Comparison of ENCODE assay signal across 8 cellular contexts in the genomic region with DNA sequence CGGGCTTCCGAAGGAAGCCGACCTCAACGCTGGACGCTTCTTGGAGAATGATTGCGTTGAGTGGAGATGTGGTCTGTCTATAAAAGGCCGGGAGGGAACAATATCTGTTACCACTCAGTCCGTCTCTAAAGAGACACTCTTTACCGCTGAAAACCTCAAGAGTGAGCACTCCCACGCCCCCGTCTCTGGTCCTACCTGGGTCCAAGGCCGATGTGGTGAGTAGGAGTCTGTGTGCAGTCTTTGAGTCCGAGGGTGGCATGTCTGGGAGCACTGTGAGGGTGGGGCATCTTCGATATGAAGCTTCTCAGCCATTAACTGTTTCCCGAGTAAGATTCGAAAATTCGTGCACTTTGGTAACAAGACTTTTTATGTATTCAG. TPM values are rescaled to one million over a fixed set of nuclear protein-coding genes. Genes with fewer than 3 reads are reported as not detected.
A peak's percentile ranks its signal among the peaks of the same experiment; 100 is the strongest.
DNase-seq lines count a peak whose midpoint lies in the region; ATAC-seq, FAIRE-seq and TF ChIP-seq lines count a peak whose summit lies in the region.

No MANE protein-coding gene starts in this region.

- no TSS peak for BruUV-seq in GM12878 (replicated peaks; lab: Mats Ljungman, UMichigan)

- CTCF ChIA-PET in GM12878 (lab: Yijun Ruan, JAX) = interaction anchor here (0.5 to 3.3 kb wide), 3 partner anchors 40 to 136 kb away, joined by 3 to 18 read pairs (median 4); partner anchors contain the start of gene ZNF684

- H3K4me2 ChIP-seq in GM12878 (ENCODE audit: control insufficient read depth, insufficient read depth) = peak overlapping the region; percentile 81

- POLR2A ChIA-PET in GM12878 (lab: Charles Lee) = interaction anchor here (0.9 to 1.3 kb wide), 2 partner anchors 18 to 54 kb away, joined by 3 to 7 read pairs; partner anchors contain the start of gene ZNF684

- H3K27me3 ChIP-seq in NT2/D1 (ENCODE audit: insufficient read depth, insufficient read length) (peaks cover 9% of the 10 kb centered on the region), GM12878 (replicated peaks in 1 of 2; ENCODE audit: control insufficient read depth in 2 of 2, insufficient read depth in 2 of 2, low read length in 1 of 2) (no peaks in the 10 kb centered on the region)

- FAIRE-seq in GM12878 (lab: Jason Lieb, UNC) = no peak

- peak; percentile 58 for ATAC-seq in GM12878
- no peak for ATAC-seq in GM21526 (IDR thresholded peaks at IDR 0.05; ENCODE audit: low FRiP score, unreplicated experiment)

- intact Hi-C loops in GM12878 (cut with micrococcal nuclease; ENCODE audit: unreplicated experiment) = no loop called here

- no peak for TF ChIP-seq POLR2A in GM12878 (IDR thresholded peaks at IDR 0.05; ENCODE audit: low read depth, low read length)

- H2AFZ ChIP-seq in GM12878 (ENCODE audit: control insufficient read depth, low read depth, low read length) = peak overlapping the region; percentile 96

- H3K27ac Mint-ChIP-seq in immature natural killer cell = peak overlapping the region; percentile 63 to 86 (median 82)

- peaks cover 24 to 30% (median 27%) of the 10 kb centered on the region in 3 donors for H3K36me3 Mint-ChIP-seq in immature natural killer cell

- TF ChIP-seq CTCF in HFF-Myc (IDR thresholded peaks at IDR 0.05; ENCODE audit: low read depth, low read length, missing control alignments) (no peak), GM12878 (IDR thresholded peaks at IDR 0.05 in 2 of 3, conservative IDR thresholded peaks at IDR 0.05 in 1 of 3; ENCODE audit: control insufficient read depth in 2 of 3, extremely low read depth in 1 of 3, insufficient read depth in 1 of 3, low read depth in 3 of 3, low read length in 3 of 3) (no peak)

- no peak for TF ChIP-seq EP300 in GM12878 (IDR thresholded peaks at IDR 0.05; ENCODE audit: borderline replicate concordance in 1 of 2, control insufficient read depth in 1 of 2, low read depth in 2 of 2, low read length in 2 of 2)

- TF ChIP-seq RAD21 in GM12878 (IDR thresholded peaks at IDR 0.05; ENCODE audit: insufficient read depth, low read depth, low read length) = no peak

- H3K9me3 ChIP-seq in NT2/D1 (ENCODE audit: insufficient read depth, low read length) = peaks cover 35% of the 10 kb centered on the region
- peaks cover 13% of the 10 kb centered on the region; the same call in 2 of the 3 replicates for H3K9me3 ChIP-seq in GM12878 (replicated peaks; ENCODE audit: control insufficient read depth, insufficient read depth, low read length)

- H3K36me3 ChIP-seq in NT2/D1 (ENCODE audit: insufficient read depth, insufficient read length, low read length) (peaks cover 23% of the 10 kb centered on the region), GM12878 (ENCODE audit: control insufficient read depth in 2 of 2, insufficient read depth in 2 of 2, low read length in 1 of 2) (no peaks in the 10 kb centered on the region)

- no peaks in the 10 kb centered on the region for H3K79me2 ChIP-seq in GM12878 (ENCODE audit: control insufficient read depth, insufficient read depth, low read length)

- H3K4me1 ChIP-seq in NT2/D1 (ENCODE audit: insufficient read depth, insufficient read length) (no peaks in the 10 kb centered on the region), GM12878 (ENCODE audit: control insufficient read depth, insufficient read depth, low read length) (no peaks in the 10 kb centered on the region)

- SMC1A ChIA-PET in GM12878 (lab: Charles Lee; ENCODE audit: uncharacterized antibody, unreplicated experiment) = interaction anchor here (2.3 kb wide), 1 partner anchor 55 kb away, joined by 6 read pairs; the partner anchor contains the start of gene ZNF684

- H3K9me3 Mint-ChIP-seq in immature natural killer cell = peaks cover 9 to 34% (median 22%) of the 10 kb centered on the region in 6 donors

- H3K4me3 ChIP-seq in HFF-Myc (replicated peaks; ENCODE audit: low read depth, low read length) (peak overlapping the region; percentile 65), NT2/D1 (ENCODE audit: insufficient read length, low read depth) (peak overlapping the region; percentile 88), GM12878 (peak overlapping the region; percentile 83)

- H4K20me1 ChIP-seq in GM12878 (ENCODE audit: control insufficient read depth, insufficient read depth) = no peaks in the 10 kb centered on the region

- H3K27ac ChIP-seq in GM12878 (ENCODE audit: control insufficient read depth, insufficient read depth) = no peak overlapping the region

- peaks cover 0 to 7% (median 2%) of the 10 kb centered on the region in 3 donors for H3K27me3 Mint-ChIP-seq in immature natural killer cell (ENCODE audit: low read depth in 3 of 3)

- RAD21 ChIA-PET in GM12878 (lab: Charles Lee; ENCODE audit: unreplicated experiment) = interaction anchor here (0.9 kb wide), 2 partner anchors 34 to 54 kb away, joined by 3 read pairs; partner anchors contain the start of gene ZNF684

- DNase-seq in Daoy (ENCODE audit: low read depth) (peak; percentile 25), HFF-Myc (ENCODE audit: extremely low read depth, low read depth) (no peak), NT2/D1 (ENCODE audit: low read depth, low spot score) (peak; percentile 15), GM12878 (ENCODE audit: low read depth, low spot score) (no peak), immature natural killer cell (peak in 1 of 3 donors; percentile 2), cerebellar nuclear complex (lab: John Stamatoyannopoulos, UW) (no peak)
- peak; percentile 18 for DNase-seq in stimulated activated CD4-positive, alpha-beta T cell treated with anti-CD3 and anti-CD28 coated beads, Interleukin-12 subunit alpha, Interleukin-12 subunit beta, amount 100 ng/mL, for 4 hours

- 2% methylated on average over 17 of the region's 17 CpGs for WGBS in GM12878 (ENCODE audit: insufficient coverage, insufficient replicate concordance, low lambda C conversion rate, missing lambda C conversion rate)

- H3K4me1 Mint-ChIP-seq in immature natural killer cell = peaks cover 22 to 31% of the 10 kb centered on the region in 2 donors

- peak overlapping the region; percentile 86 to 91 (median 89) for H3K4me3 Mint-ChIP-seq in immature natural killer cell

- in situ Hi-C loops in GM12878 (cut with MboI) = no loop called here

- H3K9ac ChIP-seq in NT2/D1 (ENCODE audit: insufficient read length, low read depth) = peak overlapping the region; percentile 96
- peak overlapping the region; percentile 71 for H3K9ac ChIP-seq in GM12878 (ENCODE audit: control insufficient read depth, insufficient read depth, low read length)

RNA-seq across cellular contexts. Expression of gene ZFP69, which starts 0.6 kb away (rescaled TPM):
- 5.3 and 9.3 TPM in 2 replicates for total RNA-seq in Daoy (2014; rRNA removed; shearing (Covaris generic))
- 6.6 and 8.2 TPM in 2 replicates for total RNA-seq in GM12878 (2013; cell fraction: nucleolus; rRNA removed)
- total RNA-seq in GM12878 (2014; rRNA removed) = 3.7 and 4.3 TPM in 2 replicates
- 6.2 and 6.4 TPM in 2 replicates for total RNA-seq in GM12878 (2014; rRNA removed; fragmentation: Illumina TruSeq; extraction: Trizol)
- 4.3 and 4.4 TPM in 2 replicates for total RNA-seq in GM12878 (2021)
- polyA plus RNA-seq in GM12878 (2011; ENCODE audit: low read depth) = 1.8 TPM
- 1.9 and 3.3 TPM in 2 replicates for polyA plus RNA-seq in GM12878 (2011; rRNA removed)
- polyA plus RNA-seq in GM12878 (2011; cell fraction: cytosol; rRNA removed) = 0.85 and 1.0 TPM in 2 replicates
- 1.1 TPM in 2 replicates for polyA plus RNA-seq in GM12878 (2011; cell fraction: nucleus; rRNA removed)
- polyA plus RNA-seq in GM12878 (2012) = 3.0 and 3.5 TPM in 2 replicates
- polyA plus RNA-seq in GM12878 (2014; fragmentation: Illumina TruSeq; extraction: Trizol) = 6.0 and 6.6 TPM in 2 replicates
- polyA plus RNA-seq in GM12878 (2014; fragmentation: Nextera tagmentation; extraction: Ambion mirVana) = 1 to 10 TPM; 2.1 to 2.8 TPM
- 3.7 and 4.5 TPM in 2 replicates for polyA plus RNA-seq in GM12878 (2014; rRNA removed)
- 1 to 10 TPM; 3.6 TPM for polyA plus RNA-seq in GM12878 (2016; fragmentation: Nextera tagmentation; extraction: Ambion mirVana)
- polyA minus RNA-seq in GM12878 (2011; rRNA and poly(A)+ RNA removed) = 1.0 and 1.2 TPM in 2 replicates
- 0.53 and 0.62 TPM in 2 replicates for polyA minus RNA-seq in GM12878 (2011; cell fraction: cytosol; rRNA and poly(A)+ RNA removed)
- 0.57 and 0.85 TPM in 2 replicates for polyA minus RNA-seq in GM12878 (2011; cell fraction: nucleus; rRNA and poly(A)+ RNA removed)
- 1 to 10 TPM; 6.3 to 7.4 (median 6.4) TPM for polyA plus RNA-seq in immature natural killer cell

RNA-seq across cellular contexts. Expression of gene ZFP69B, which starts 27.4 kb away (rescaled TPM):
- 4.8 and 8.5 TPM in 2 replicates for total RNA-seq in Daoy (2014; rRNA removed; shearing (Covaris generic))
- 13.7 and 13.8 TPM in 2 replicates for total RNA-seq in GM12878 (2013; cell fraction: nucleolus; rRNA removed)
- total RNA-seq in GM12878 (2014; rRNA removed) (3.5 and 4.4 TPM in 2 replicates), GM12878 (2014; rRNA removed; fragmentation: Illumina TruSeq; extraction: Trizol) (5.7 and 6.6 TPM in 2 replicates), GM12878 (2021) (4.4 and 4.7 TPM in 2 replicates)
- polyA plus RNA-seq in GM12878 (2011; ENCODE audit: low read depth) = 1.2 TPM
- polyA plus RNA-seq in GM12878 (2011; rRNA removed) (5.4 and 8.3 TPM in 2 replicates), GM12878 (2014; fragmentation: Illumina TruSeq; extraction: Trizol) (5.4 and 6.1 TPM in 2 replicates), GM12878 (2014; fragmentation: Nextera tagmentation; extraction: Ambion mirVana) (1 to 10 TPM; 1.3 to 1.4 TPM), GM12878 (2014; rRNA removed) (2.7 TPM in 2 replicates), GM12878 (2016; fragmentation: Nextera tagmentation; extraction: Ambion mirVana) (1 to 10 TPM; 3.1 to 3.3 TPM), immature natural killer cell (1 to 10 TPM in 1 of 3 donors, under 1 TPM in 1, not detected in 1; 0.92 to 1.3 TPM)
- polyA plus RNA-seq in GM12878 (2011; cell fraction: cytosol; rRNA removed) = 2.4 and 2.5 TPM in 2 replicates
- 4.1 and 4.3 TPM in 2 replicates for polyA plus RNA-seq in GM12878 (2011; cell fraction: nucleus; rRNA removed)
- polyA plus RNA-seq in GM12878 (2012) = 2.2 and 2.3 TPM in 2 replicates
- polyA minus RNA-seq in GM12878 (2011; rRNA and poly(A)+ RNA removed) = 5.0 and 5.2 TPM in 2 replicates
- polyA minus RNA-seq in GM12878 (2011; cell fraction: cytosol; rRNA and poly(A)+ RNA removed) = 1.8 and 2.0 TPM in 2 replicates
- polyA minus RNA-seq in GM12878 (2011; cell fraction: nucleus; rRNA and poly(A)+ RNA removed) = 2.4 and 4.2 TPM in 2 replicates

RNA-seq across cellular contexts. Expression of gene EXO5, which starts 30.9 kb away (rescaled TPM):
- total RNA-seq in Daoy (2014; rRNA removed; shearing (Covaris generic)) = 2.1 and 8.3 TPM in 2 replicates
- 13.3 and 17.7 TPM in 2 replicates for total RNA-seq in GM12878 (2013; cell fraction: nucleolus; rRNA removed)
- total RNA-seq in GM12878 (2014; rRNA removed) (8.6 and 9.9 TPM in 2 replicates), GM12878 (2014; rRNA removed; fragmentation: Illumina TruSeq; extraction: Trizol) (8.1 and 8.7 TPM in 2 replicates), GM12878 (2021) (6.1 and 6.5 TPM in 2 replicates)
- polyA plus RNA-seq in GM12878 (2011; ENCODE audit: low read depth) = 12.1 TPM
- polyA plus RNA-seq in GM12878 (2011; rRNA removed) (8.5 and 10.6 TPM in 2 replicates), GM12878 (2014; fragmentation: Illumina TruSeq; extraction: Trizol) (8.9 and 13.2 TPM in 2 replicates), GM12878 (2014; fragmentation: Nextera tagmentation; extraction: Ambion mirVana) (1 to 10 TPM; 2.1 to 3.7 TPM), GM12878 (2014; rRNA removed) (6.5 and 8.8 TPM in 2 replicates), GM12878 (2016; fragmentation: Nextera tagmentation; extraction: Ambion mirVana) (10 to 100 TPM in 1 of 2 experiments, 1 to 10 TPM in 1; 7.6 to 10.1 TPM), immature natural killer cell (10 to 100 TPM in 1 of 3 donors, 1 to 10 TPM in 2; 3.9 to 11.0 (median 5.0) TPM)
- polyA plus RNA-seq in GM12878 (2011; cell fraction: cytosol; rRNA removed) = 4.7 and 5.3 TPM in 2 replicates
- 8.5 and 8.7 TPM in 2 replicates for polyA plus RNA-seq in GM12878 (2011; cell fraction: nucleus; rRNA removed)
- polyA plus RNA-seq in GM12878 (2012) = 6.5 and 7.9 TPM in 2 replicates
- 8.3 and 9.0 TPM in 2 replicates for polyA minus RNA-seq in GM12878 (2011; rRNA and poly(A)+ RNA removed)
- 2.9 and 4.0 TPM in 2 replicates for polyA minus RNA-seq in GM12878 (2011; cell fraction: cytosol; rRNA and poly(A)+ RNA removed)
- polyA minus RNA-seq in GM12878 (2011; cell fraction: nucleus; rRNA and poly(A)+ RNA removed) = 5.1 and 7.1 TPM in 2 replicates

RNA-seq across cellular contexts. Expression of gene ZNF684, which starts 53.8 kb away (rescaled TPM):
- total RNA-seq in Daoy (2014; rRNA removed; shearing (Covaris generic)) = 8.6 and 8.7 TPM in 2 replicates
- total RNA-seq in GM12878 (2013; cell fraction: nucleolus; rRNA removed) = 6.7 and 8.8 TPM in 2 replicates
- total RNA-seq in GM12878 (2014; rRNA removed) (4.7 and 6.5 TPM in 2 replicates), GM12878 (2014; rRNA removed; fragmentation: Illumina TruSeq; extraction: Trizol) (6.0 and 6.8 TPM in 2 replicates), GM12878 (2021) (3.4 and 6.2 TPM in 2 replicates)
- polyA plus RNA-seq in GM12878 (2011; ENCODE audit: low read depth) = 3.1 TPM
- polyA plus RNA-seq in GM12878 (2011; rRNA removed) (4.5 and 4.9 TPM in 2 replicates), GM12878 (2014; fragmentation: Illumina TruSeq; extraction: Trizol) (6.5 and 7.0 TPM in 2 replicates), GM12878 (2014; fragmentation: Nextera tagmentation; extraction: Ambion mirVana) (1 to 10 TPM; 5.9 to 6.2 TPM), GM12878 (2014; rRNA removed) (3.8 and 4.3 TPM in 2 replicates), GM12878 (2016; fragmentation: Nextera tagmentation; extraction: Ambion mirVana) (1 to 10 TPM; 5.7 to 6.7 TPM), immature natural killer cell (1 to 10 TPM; 4.3 to 7.2 (median 5.4) TPM)
- 3.1 TPM in 2 replicates for polyA plus RNA-seq in GM12878 (2011; cell fraction: cytosol; rRNA removed)
- polyA plus RNA-seq in GM12878 (2011; cell fraction: nucleus; rRNA removed) = 3.2 and 3.8 TPM in 2 replicates
- polyA plus RNA-seq in GM12878 (2012) = 2.3 and 2.8 TPM in 2 replicates
- 3.5 and 5.3 TPM in 2 replicates for polyA minus RNA-seq in GM12878 (2011; rRNA and poly(A)+ RNA removed)
- polyA minus RNA-seq in GM12878 (2011; cell fraction: cytosol; rRNA and poly(A)+ RNA removed) = 1.7 and 2.0 TPM in 2 replicates
- polyA minus RNA-seq in GM12878 (2011; cell fraction: nucleus; rRNA and poly(A)+ RNA removed) = 1.6 and 4.5 TPM in 2 replicates

Comparison
In these comparisons a context has a peak if more than half of its experiments do, and no peak if none do; other contexts are left out.
1. DNase-seq: peak in Daoy (single experiment), NT2/D1 (single experiment) and stimulated activated CD4-positive, alpha-beta T cell treated with anti-CD3 and anti-CD28 coated beads, Interleukin-12 subunit alpha, Interleukin-12 subunit beta, amount 100 ng/mL, for 4 hours (single experiment); none in HFF-Myc (single experiment), GM12878 (single experiment) and cerebellar nuclear complex (0 of 2).
2. Peak in every context shown above with its lines, with median percentiles within 50 percentile points of each other: H3K4me3 ChIP-seq.